Comparison of ENCODE assay signal across 8 cellular contexts in genomic region chr14:70358631-70359030, GRCh38. TPM values are rescaled to one million over a fixed set of nuclear protein-coding genes. Genes with fewer than 3 reads are reported as not detected.
DNase-seq lines count a peak whose midpoint lies in the region; ATAC-seq and TF ChIP-seq lines count a peak whose summit lies in the region.

No MANE protein-coding gene starts in this region.

- H3K27ac ChIP-seq in adrenal gland (peak overlapping the region in 4 of 5 donors; percentile 50 to 96 (median 83)), transverse colon (peak overlapping the region; percentile 81 to 90 (median 88))

- TF ChIP-seq CTCF in adrenal gland (IDR thresholded peaks at IDR 0.05), result no peak
- no peak for TF ChIP-seq CTCF in transverse colon (IDR thresholded peaks at IDR 0.05)

- in situ Hi-C loops in transverse colon (cut with MboI; ENCODE audit: low pct_ligation_motif_present in 1 of 4, low pct_unique_long_range_greater_than_20kb in 1 of 4, low sequenced_read_pairs in 3 of 4), result no loop called here

- intact Hi-C loops in adrenal gland (cut with DNase I), result no loop called here
- intact Hi-C loops in transverse colon (cut with DNase I; ENCODE audit: low total_unique reads), result no loop called here

- no peaks in the 10 kb centered on the region for H3K27me3 Mint-ChIP-seq in activated T-cell treated with anti-CD3 and anti-CD28 coated beads, Interleukin-2, amount 50 U/mL, for 72 hours (ENCODE audit: low read depth)

- WGBS in adrenal gland, 4 donors, result 19 to 28% (median 25%) methylated on average over 5 of the region's 5 CpGs
- 26 to 55% methylated on average over 2 to 5 of the region's 5 CpGs for whole genome bisulfite sequencing in transverse colon (ENCODE audit: low coverage in 1 of 2), 2 donors

- TF ChIP-seq EP300 in transverse colon (IDR thresholded peaks at IDR 0.05; ENCODE audit: low read depth), result no peak

- H3K27ac Mint-ChIP-seq in activated T-cell treated with anti-CD3 and anti-CD28 coated beads, Interleukin-2, amount 50 U/mL, for 72 hours, result peak overlapping the region; percentile 91

- TF ChIP-seq POLR2A in adrenal gland (IDR thresholded peaks at IDR 0.05) (no peak), transverse colon (IDR thresholded peaks at IDR 0.05) (no peak)

- H3K4me1 Mint-ChIP-seq in activated T-cell treated with anti-CD3 and anti-CD28 coated beads, Interleukin-2, amount 50 U/mL, for 72 hours (ENCODE audit: low read depth), result peaks cover 33% of the 10 kb centered on the region

- H3K4me3 Mint-ChIP-seq in activated T-cell treated with anti-CD3 and anti-CD28 coated beads, Interleukin-2, amount 50 U/mL, for 72 hours, result peak overlapping the region; percentile 98 to 99

- H3K4me3 ChIP-seq in adrenal gland (peak overlapping the region in 3 of 4 donors; percentile 23 to 73 (median 64)), transverse colon (peak overlapping the region; percentile 48 to 82 (median 64))

- no peak for DNase-seq in activated T-cell treated with anti-CD3 and anti-CD28 coated beads, Interleukin-2, amount 50 U/mL, for 72 hours
- DNase-seq in activated T-cell treated with anti-CD3 and anti-CD28 coated beads, Interleukin-2, amount 50 U/mL, for 48 hours, result no peak
- no peak for DNase-seq in adrenal gland
- DNase-seq in left kidney (ENCODE audit: low read depth, low spot score), result peak; percentile 3
- DNase-seq in transverse colon, result no peak
- no peak for DNase-seq in activated gamma-delta T cell (lab: John Stamatoyannopoulos, UW)
- no peak for DNase-seq in epidermal melanocyte (ENCODE audit: insufficient read length, low spot score)

- ATAC-seq in activated T-cell treated with anti-CD3 and anti-CD28 coated beads, Interleukin-2, amount 50 U/mL, for 72 hours (replicated peaks in 1 of 2), result no peak
- no peak for ATAC-seq in HG02885 (IDR thresholded peaks at IDR 0.05; ENCODE audit: poor library complexity, unreplicated experiment)

- H3K9me3 Mint-ChIP-seq in activated T-cell treated with anti-CD3 and anti-CD28 coated beads, Interleukin-2, amount 50 U/mL, for 72 hours, result peaks cover 0 to 3% of the 10 kb centered on the region in 2 donors

- H3K9me3 ChIP-seq in adrenal gland (replicated peaks in 1 of 3) (no peaks in the 10 kb centered on the region), transverse colon (no peaks in the 10 kb centered on the region)

- peaks cover 6 to 13% of the 10 kb centered on the region in 2 donors for H3K36me3 Mint-ChIP-seq in activated T-cell treated with anti-CD3 and anti-CD28 coated beads, Interleukin-2, amount 50 U/mL, for 72 hours (ENCODE audit: insufficient read depth in 2 of 2)

- H3K36me3 ChIP-seq in adrenal gland (replicated peaks in 1 of 2) (no peaks in the 10 kb centered on the region), transverse colon (no peaks in the 10 kb centered on the region)

- H3K27me3 ChIP-seq in adrenal gland (no peaks in the 10 kb centered on the region), transverse colon (no peaks in the 10 kb centered on the region)

- peaks cover 26 to 34% of the 10 kb centered on the region in 2 donors for H3K4me1 ChIP-seq in adrenal gland (replicated peaks in 1 of 2)
- H3K4me1 ChIP-seq in transverse colon, result peaks cover 0 to 23% (median 12%) of the 10 kb centered on the region in 4 donors

RNA-seq across cellular contexts. Expression of gene COX16, which starts 0.9 kb away (rescaled TPM):
- total RNA-seq in activated T-cell treated with anti-CD3 and anti-CD28 coated beads, Interleukin-2, amount 50 U/mL, for 72 hours, result 10 to 100 TPM; 39.2 to 39.3 TPM
- total RNA-seq in adrenal gland (10 to 100 TPM; 25.9 to 68.0 (median 43.9) TPM), transverse colon (10 to 100 TPM in 3 of 4 donors, 1 to 10 TPM in 1; 5.8 to 35.5 (median 23.5) TPM)
- 10 to 100 TPM; 34.8 to 78.4 (median 47.1) TPM for polyA plus RNA-seq in adrenal gland

RNA-seq across cellular contexts. Expression of gene SYNJ2BP, which starts 58.3 kb away (rescaled TPM):
- total RNA-seq in activated T-cell treated with anti-CD3 and anti-CD28 coated beads, Interleukin-2, amount 50 U/mL, for 72 hours, result 1 to 10 TPM; 3.3 to 4.4 TPM
- total RNA-seq in adrenal gland (10 to 100 TPM; 20.2 to 40.4 (median 31.3) TPM), transverse colon (10 to 100 TPM; 26.7 to 43.4 (median 32.0) TPM)
- polyA plus RNA-seq in adrenal gland, result 10 to 100 TPM in 2 of 3 donors, 1 to 10 TPM in 1; 7.0 to 42.3 (median 10.3) TPM
